ENCODE assay signal across 1 cellular context in genomic region chr9:132670359-132670815, GRCh38.
TF ChIP-seq lines count a peak whose summit lies in the region.

GTF3C4 (plus strand) TSS chr9:132670464; CDS start chr9:132670599, 135 bp downstream.

TF ChIP-seq in HepG2, 621 proteins besides CTCF, POLR2A, EP300 and RAD21 (continued from another document and continues in another):
- TF ChIP-seq PAXIP1 (CRISPR knock-in tag; conservative IDR thresholded peaks at IDR 0.05) (no peak), CREM (IDR thresholded peaks at IDR 0.05) (peak; percentile 23; the same call in 1 of the 2 replicates), CREM (CRISPR knock-in tag; IDR thresholded peaks at IDR 0.05) (no peak), ZNF383 (CRISPR knock-in tag; IDR thresholded peaks at IDR 0.05; ENCODE audit: borderline replicate concordance) (no peak), SRSF9 (IDR thresholded peaks at IDR 0.05; ENCODE audit: borderline replicate concordance, insufficient read depth, low read depth, low read length, poor library complexity, severe bottlenecking) (no peak), CHD4 (IDR thresholded peaks at IDR 0.05; ENCODE audit: borderline replicate concordance, low read length) (no peak), SMYD3 (CRISPR knock-in tag; IDR thresholded peaks at IDR 0.05) (no peak), NFE2L1 (CRISPR knock-in tag; IDR thresholded peaks at IDR 0.05; ENCODE audit: borderline replicate concordance) (no peak), ZNF644 (CRISPR knock-in tag; IDR thresholded peaks at IDR 0.05; ENCODE audit: low read depth) (no peak), SAP130 (CRISPR knock-in tag; IDR thresholded peaks at IDR 0.05; ENCODE audit: low read depth) (0 out of 2 replicates have a peak, but pooled peaks have one; percentile 16), MEIS1 (CRISPR knock-in tag; IDR thresholded peaks at IDR 0.05; ENCODE audit: borderline replicate concordance) (no peak), IRF2 (CRISPR knock-in tag; IDR thresholded peaks at IDR 0.05) (no peak), ZFP1 (CRISPR knock-in tag; IDR thresholded peaks at IDR 0.05) (no peak), HDAC6 (IDR thresholded peaks at IDR 0.05; ENCODE audit: low read depth, low read length) (no peak), ZBTB44 (CRISPR knock-in tag; IDR thresholded peaks at IDR 0.05) (no peak), ZNF672 (CRISPR knock-in tag; IDR thresholded peaks at IDR 0.05) (no peak), HNRNPUL1 (IDR thresholded peaks at IDR 0.05; ENCODE audit: low read depth, low read length) (no peak), ZMAT3 (CRISPR knock-in tag; conservative IDR thresholded peaks at IDR 0.05) (no peak), GLMP (CRISPR knock-in tag; IDR thresholded peaks at IDR 0.05; ENCODE audit: borderline replicate concordance) (no peak), PRDM4 (CRISPR knock-in tag; IDR thresholded peaks at IDR 0.05; ENCODE audit: borderline replicate concordance) (no peak), NBN (conservative IDR thresholded peaks at IDR 0.05) (no peak), RNF2 (conservative IDR thresholded peaks at IDR 0.05; ENCODE audit: low read depth) (no peak), RELA (CRISPR knock-in tag; IDR thresholded peaks at IDR 0.05) (no peak), REL (CRISPR knock-in tag; conservative IDR thresholded peaks at IDR 0.05) (no peak), TP53 (CRISPR knock-in tag; conservative IDR thresholded peaks at IDR 0.05) (no peak), NAIF1 (CRISPR knock-in tag; IDR thresholded peaks at IDR 0.05; ENCODE audit: borderline replicate concordance) (no peak), ZNF460 (CRISPR knock-in tag; IDR thresholded peaks at IDR 0.05; ENCODE audit: borderline replicate concordance) (no peak), SP140L (CRISPR knock-in tag; IDR thresholded peaks at IDR 0.05; ENCODE audit: borderline replicate concordance) (no peak), TEAD2 (CRISPR knock-in tag; IDR thresholded peaks at IDR 0.05) (no peak), BATF2 (CRISPR knock-in tag; IDR thresholded peaks at IDR 0.05) (no peak), HMG20A (CRISPR knock-in tag; IDR thresholded peaks at IDR 0.05; ENCODE audit: borderline replicate concordance) (no peak), ZBTB33 (CRISPR knock-in tag; IDR thresholded peaks at IDR 0.05) (no peak), ZNF160 (CRISPR knock-in tag; IDR thresholded peaks at IDR 0.05) (no peak), ZSCAN21 (CRISPR knock-in tag; IDR thresholded peaks at IDR 0.05; ENCODE audit: borderline replicate concordance) (no peak), ZNF205 (CRISPR knock-in tag; IDR thresholded peaks at IDR 0.05) (no peak), AHR (CRISPR knock-in tag; IDR thresholded peaks at IDR 0.05) (no peak), ZNF891 (CRISPR knock-in tag; IDR thresholded peaks at IDR 0.05) (no peak), RARG (CRISPR knock-in tag; IDR thresholded peaks at IDR 0.05; ENCODE audit: low read depth) (no peak), ISX (CRISPR knock-in tag; conservative IDR thresholded peaks at IDR 0.05) (no peak), CHD2 (IDR thresholded peaks at IDR 0.05; ENCODE audit: low read depth, low read length) (no peak), SOX13 (IDR thresholded peaks at IDR 0.05) (peak; percentile 29; the same call in 1 of the 2 replicates), SOX13 (CRISPR knock-in tag; conservative IDR thresholded peaks at IDR 0.05 in 1 of 2, IDR thresholded peaks at IDR 0.05 in 1 of 2) (no peak), HES4 (CRISPR knock-in tag; IDR thresholded peaks at IDR 0.05; ENCODE audit: borderline replicate concordance) (no peak), SUZ12 (IDR thresholded peaks at IDR 0.05; ENCODE audit: low read depth, low read length) (no peak), GRHL1 (CRISPR knock-in tag; conservative IDR thresholded peaks at IDR 0.05) (no peak), ZNF430 (CRISPR knock-in tag; IDR thresholded peaks at IDR 0.05) (no peak; the same call in 1 of the 2 replicates), ZBTB8A (CRISPR knock-in tag; IDR thresholded peaks at IDR 0.05; ENCODE audit: borderline replicate concordance, low read depth) (no peak), GABPA (IDR thresholded peaks at IDR 0.05; ENCODE audit: low read depth, low read length) (no peak), GABPA (CRISPR knock-in tag; IDR thresholded peaks at IDR 0.05; ENCODE audit: low read depth) (no peak), MAFF (IDR thresholded peaks at IDR 0.05; ENCODE audit: low read depth, low read length) (no peak), CREB1 (IDR thresholded peaks at IDR 0.05) (peak; percentile 26; the same call in 1 of the 2 replicates), CREB1 (CRISPR knock-in tag; IDR thresholded peaks at IDR 0.05) (no peak), CAMTA2 (CRISPR knock-in tag; IDR thresholded peaks at IDR 0.05; ENCODE audit: borderline replicate concordance) (no peak), ZNF776 (CRISPR knock-in tag; IDR thresholded peaks at IDR 0.05) (no peak), DRAP1 (CRISPR knock-in tag; IDR thresholded peaks at IDR 0.05) (peak; percentile 46), ELK4 (CRISPR knock-in tag; IDR thresholded peaks at IDR 0.05; ENCODE audit: borderline replicate concordance) (no peak), HOXA3 (CRISPR knock-in tag; IDR thresholded peaks at IDR 0.05) (peak; percentile 42; the same call in 1 of the 2 replicates), NFRKB (IDR thresholded peaks at IDR 0.05) (no peak)
